ENCODE assay signal across 20 cellular contexts in genomic region chr15:100928632-100929280, GRCh38. TPM values are rescaled to one million over a fixed set of nuclear protein-coding genes. Genes with fewer than 3 reads are reported as not detected.
A peak's percentile ranks its signal among the peaks of the same experiment; 100 is the strongest.
DNase-seq lines count a peak whose midpoint lies in the region; ATAC-seq and TF ChIP-seq lines count a peak whose summit lies in the region.
"Had no signal": no experiment of that assay in that cellular context is flagged by ENCODE, and none has a peak within 500 bp of the region (broad histone marks: within the 10 kb centered on the region; RNA-seq: fewer than 3 reads in every experiment).

No MANE protein-coding gene starts in this region.

- H3K9me3 ChIP-seq in SU-DHL-6 (ENCODE audit: insufficient read depth, low read length), result no peaks in the 10 kb centered on the region
- no peaks in the 10 kb centered on the region for H3K9me3 ChIP-seq in left lung
- no peaks in the 10 kb centered on the region for H3K9me3 ChIP-seq in upper lobe of right lung
- H3K9me3 ChIP-seq: ascending aorta, spleen, uterus had no signal

- peak; percentile 0 for DNase-seq in NCI-H128 (lab: John Stamatoyannopoulos, UW; ENCODE audit: unreplicated experiment)
- DNase-seq in left lung, result peak in 1 of 2 donors; percentile 40
- no peak for DNase-seq in UCSD-AML1 (lab: John Stamatoyannopoulos, UW; ENCODE audit: unreplicated experiment)
- DNase-seq in upper lobe of right lung, result no peak
- no peak for DNase-seq in superior temporal gyrus (ENCODE audit: extremely low spot score)
- DNase-seq: activated CD4-positive, CD25-positive, alpha-beta regulatory T cell; activated gamma-delta T cell treated with Interleukin-2 at 50 U/mL for 16 hours; CD4-positive, alpha-beta memory T cell; NCI-H774; spleen; stimulated activated naive CD4-positive, alpha-beta T cell; T-helper 1 cell; uterus had no signal

- H3K36me3 ChIP-seq in SU-DHL-6 (ENCODE audit: low read length) (peaks cover 15% of the 10 kb centered on the region), left lung (peaks cover 0 to 40% of the 10 kb centered on the region in 2 donors), upper lobe of right lung (peaks cover 32% of the 10 kb centered on the region)
- H3K36me3 ChIP-seq: uterus had no signal

- peak overlapping the region; percentile 67 for H3K4me2 ChIP-seq in SU-DHL-6 (ENCODE audit: low read depth, low read length, poor library complexity, severe bottlenecking)
- H3K4me2 ChIP-seq: hepatocyte had no signal

- no peaks in the 10 kb centered on the region for H3K27me3 ChIP-seq in SU-DHL-6 (ENCODE audit: low read length)
- no peaks in the 10 kb centered on the region for H3K27me3 ChIP-seq in left lung
- H3K27me3 ChIP-seq in upper lobe of right lung, result no peaks in the 10 kb centered on the region
- H3K27me3 ChIP-seq: ascending aorta, hepatocyte, spleen, uterus had no signal

- intact Hi-C loops in left lung (cut with DNase I), result no loop called here
- intact Hi-C loops in upper lobe of right lung (cut with DNase I), result no loop called here

- H3K4me3 ChIP-seq in SU-DHL-6 (ENCODE audit: insufficient read depth, low read length, poor library complexity, severe bottlenecking) (peak overlapping the region; percentile 4), left lung (no peak overlapping the region), upper lobe of right lung (no peak overlapping the region)
- H3K4me3 ChIP-seq: ascending aorta, coronary artery, hepatocyte, spleen, uterus had no signal

- ATAC-seq in left lung (peak; percentile 69), upper lobe of right lung (no peak), GM21360 (IDR thresholded peaks at IDR 0.05; ENCODE audit: unreplicated experiment) (no peak)

- no peak overlapping the region for H2AFZ ChIP-seq in SU-DHL-6 (ENCODE audit: low read depth, low read length, severe bottlenecking)
- H2AFZ ChIP-seq: hepatocyte, parathyroid adenoma had no signal

- H3F3A ChIP-seq in SU-DHL-6 (ENCODE audit: insufficient read depth), result peaks cover 92% of the 10 kb centered on the region

- H3K9me2 ChIP-seq in SU-DHL-6 (replicated peaks; ENCODE audit: insufficient read depth, low read length), result no peaks in the 10 kb centered on the region

- no peak for TF ChIP-seq CTCF in C4-2B (conservative IDR thresholded peaks at IDR 0.05)
- no peak for TF ChIP-seq CTCF in SU-DHL-6 (IDR thresholded peaks at IDR 0.05; ENCODE audit: insufficient read depth, low read length, poor library complexity, severe bottlenecking)
- TF ChIP-seq CTCF in left lung (IDR thresholded peaks at IDR 0.05), result no peak
- no peak for TF ChIP-seq CTCF in upper lobe of right lung (IDR thresholded peaks at IDR 0.05)

- H3K4me1 ChIP-seq in left lung (peaks cover 0 to 10% of the 10 kb centered on the region in 2 donors), upper lobe of right lung (no peaks in the 10 kb centered on the region)
- H3K4me1 ChIP-seq: ascending aorta, parathyroid adenoma, uterus had no signal

- peak overlapping the region; percentile 62 for H3K9ac ChIP-seq in SU-DHL-6 (ENCODE audit: low read length)
- H3K9ac ChIP-seq: parathyroid adenoma had no signal

- H3K79me2 ChIP-seq in SU-DHL-6 (ENCODE audit: insufficient read depth, low read length), result peaks cover 80% of the 10 kb centered on the region
- H3K79me2 ChIP-seq: hepatocyte, parathyroid adenoma had no signal

- H3K27ac ChIP-seq in C4-2B, result peak overlapping the region; percentile 56
- peak overlapping the region; percentile 98 for H3K27ac ChIP-seq in SU-DHL-6 (ENCODE audit: low read depth, low read length)
- no peak overlapping the region for H3K27ac ChIP-seq in left lung
- H3K27ac ChIP-seq in upper lobe of right lung, result no peak overlapping the region
- H3K27ac ChIP-seq: ascending aorta, coronary artery, hepatocyte, parathyroid adenoma, uterus had no signal

- H4K20me1 ChIP-seq in SU-DHL-6 (ENCODE audit: low read depth, low read length), result no peaks in the 10 kb centered on the region

RNA-seq across cellular contexts. Expression of gene LRRK1, which starts 9.6 kb away (rescaled TPM):
- 10 to 100 TPM; 23.1 to 24.2 TPM for total RNA-seq in left lung
- total RNA-seq in upper lobe of right lung, result 22.6 TPM

RNA-seq across cellular contexts. Expression of gene ALDH1A3, which starts 49.1 kb away (rescaled TPM):
- total RNA-seq in left lung (10 to 100 TPM; 13.7 to 17.5 TPM), upper lobe of right lung (9.9 TPM)
- total RNA-seq: CD4-positive, alpha-beta memory T cell had no signal

Comparison
In these comparisons a context has a peak if more than half of its experiments do, and no peak if none do; other contexts are left out.
1. H3K27ac ChIP-seq: peak in C4-2B (single experiment) and SU-DHL-6 (single experiment); none in left lung (0 of 2) and upper lobe of right lung (single experiment).